In genomic region chr7:22811746-22812280, GRCh38 we compare ENCODE assay signal across 24 cellular contexts. TPM values are rescaled to one million over a fixed set of nuclear protein-coding genes. Genes with fewer than 3 reads are reported as not detected.
DNase-seq lines count a peak whose midpoint lies in the region; ATAC-seq, FAIRE-seq and TF ChIP-seq lines count a peak whose summit lies in the region.
"Had no signal": no experiment of that assay in that cellular context is flagged by ENCODE, and none has a peak within 500 bp of the region (broad histone marks: within the 10 kb centered on the region; RNA-seq: fewer than 3 reads in every experiment).

No MANE protein-coding gene starts in this region.

- H3K18ac ChIP-seq in H9 (ENCODE audit: insufficient read length, low read depth, low read length) (no peak overlapping the region), IMR-90 (ENCODE audit: low read depth, low read length) (peak overlapping the region; percentile 23; the same call in 1 of the 2 replicates), H1 (ENCODE audit: extremely low read depth, low read length) (no peak overlapping the region), mesendoderm (ENCODE audit: low read length) (no peak overlapping the region)

- CTCF ChIA-PET in IMR-90 (lab: Yijun Ruan, JAX) (no interaction called here), H1 (lab: Charles Lee; ENCODE audit: partially characterized antibody) (interaction anchor here (0.8 to 1.8 kb wide), 7 partner anchors 9 to 252 kb away, joined by 3 to 8 read pairs (median 4); no protein-coding TSS in a partner anchor)

- H3K56ac ChIP-seq in H9 (ENCODE audit: insufficient read length, low read depth, low read length), result no peak overlapping the region
- no peak overlapping the region for H3K56ac ChIP-seq in IMR-90 (ENCODE audit: extremely low read depth, insufficient read depth, low read length)
- H3K56ac ChIP-seq in H1 (replicated peaks; ENCODE audit: insufficient read length, low read depth, low read length), result no peak overlapping the region
- peak overlapping the region; percentile 52 for H3K56ac ChIP-seq in mesendoderm (ENCODE audit: low read length)

- dilution Hi-C loops in IMR-90 (cut with HindIII; ENCODE audit: low sequenced_read_pairs, unreplicated experiment), result no loop called here

- H4K5ac ChIP-seq in H9 (ENCODE audit: insufficient read length, low read depth, low read length) (no peak overlapping the region), IMR-90 (ENCODE audit: low read depth, low read length) (no peak overlapping the region), H1 (ENCODE audit: insufficient read length, low read depth, low read length) (no peak overlapping the region), mesendoderm (ENCODE audit: low read length) (no peak overlapping the region)

- H3K4me1 ChIP-seq in H9 (ENCODE audit: insufficient read depth, low read length) (peaks cover 31% of the 10 kb centered on the region; the same call in 1 of the 2 replicates), IMR-90 (ENCODE audit: control insufficient read depth, insufficient read depth, low read length) (peaks cover 3% of the 10 kb centered on the region; the same call in 1 of the 2 replicates), H1 (replicated peaks in 1 of 4; ENCODE audit: control insufficient read depth in 3 of 4, insufficient read depth in 4 of 4, low read length in 3 of 4) (peaks cover 0 to 24% (median 14%) of the 10 kb centered on the region in 4 experiments), mesendoderm (ENCODE audit: control insufficient read depth, low read depth, low read length) (peaks cover 12% of the 10 kb centered on the region)
- H3K4me1 ChIP-seq: ascending aorta, testis had no signal

- peak overlapping the region; percentile 91 to 94 (median 92) for H3K27ac Mint-ChIP-seq in H9
- H3K27ac Mint-ChIP-seq: activated CD4-positive, alpha-beta memory T cell treated with anti-CD3 and anti-CD28 coated beads for 36 hours had no signal

- TF ChIP-seq CTCF in H9 (conservative IDR thresholded peaks at IDR 0.05) (no peak), IMR-90 (conservative IDR thresholded peaks at IDR 0.05; ENCODE audit: low read depth, low read length) (no peak), H1 (IDR thresholded peaks at IDR 0.05; ENCODE audit: control extremely low read depth in 1 of 3, insufficient read depth in 1 of 3, low read depth in 1 of 3, low read length in 3 of 3) (no peak)

- H2BK12ac ChIP-seq in H9 (ENCODE audit: insufficient read length, low read depth, low read length) (no peak overlapping the region), H1 (ENCODE audit: low read depth, low read length) (no peak overlapping the region)

- H3K4me2 ChIP-seq in H9 (ENCODE audit: insufficient read depth, insufficient read length, low read length) (no peak overlapping the region), IMR-90 (ENCODE audit: low read depth, low read length) (no peak overlapping the region), H1 (ENCODE audit: insufficient read depth in 1 of 2, low read depth in 2 of 2, low read length in 2 of 2) (no peak overlapping the region), mesendoderm (ENCODE audit: low read length) (no peak overlapping the region)

- H3K27me3 ChIP-seq in H9 (ENCODE audit: insufficient read depth, low read length) (no peaks in the 10 kb centered on the region), IMR-90 (ENCODE audit: control insufficient read depth, insufficient read depth, low read length) (no peaks in the 10 kb centered on the region), H1 (replicated peaks in 1 of 4; ENCODE audit: control insufficient read depth in 3 of 4, extremely low read depth in 1 of 4, insufficient read depth in 3 of 4, low read length in 3 of 4) (no peaks in the 10 kb centered on the region), mesendoderm (ENCODE audit: insufficient read depth, low read length, poor library complexity) (no peaks in the 10 kb centered on the region)
- H3K27me3 ChIP-seq: ascending aorta, testis had no signal

- H3K14ac ChIP-seq in H9 (ENCODE audit: insufficient read depth, low read length), result no peak overlapping the region
- H3K14ac ChIP-seq in IMR-90 (replicated peaks; ENCODE audit: low read depth, low read length), result no peak overlapping the region
- no peak overlapping the region for H3K14ac ChIP-seq in H1 (ENCODE audit: insufficient read length)

- no peaks in the 10 kb centered on the region for H3K9me3 Mint-ChIP-seq in H9
- H3K9me3 Mint-ChIP-seq: activated CD4-positive, alpha-beta memory T cell treated with anti-CD3 and anti-CD28 coated beads for 36 hours; activated T-helper 17 cell treated with anti-CD3 and anti-CD28 coated beads, Interleukin-2, amount 50 U/mL, for 72 hours; CD4-positive, CD25-positive, alpha-beta regulatory T cell had no signal

- H3K23ac ChIP-seq in H9 (ENCODE audit: insufficient read length, low read depth, low read length), result no peak overlapping the region
- no peak overlapping the region for H3K23ac ChIP-seq in IMR-90 (ENCODE audit: low read depth, low read length)
- H3K23ac ChIP-seq in H1 (ENCODE audit: insufficient read length), result no peak overlapping the region
- H3K23ac ChIP-seq in mesendoderm (ENCODE audit: low read length), result no peak overlapping the region

- no peaks in the 10 kb centered on the region for H3K27me3 Mint-ChIP-seq in H9 (ENCODE audit: low read depth)
- H3K27me3 Mint-ChIP-seq: activated CD4-positive, alpha-beta memory T cell treated with anti-CD3 and anti-CD28 coated beads for 36 hours; activated T-helper 17 cell treated with anti-CD3 and anti-CD28 coated beads, Interleukin-2, amount 50 U/mL, for 72 hours; CD4-positive, CD25-positive, alpha-beta regulatory T cell had no signal

- H2BK15ac ChIP-seq in H9 (ENCODE audit: low read depth, low read length) (no peak overlapping the region), IMR-90 (ENCODE audit: low read depth, low read length) (no peak overlapping the region; the same call in 2 of the 3 replicates), H1 (ENCODE audit: low read length) (no peak overlapping the region), mesendoderm (replicated peaks; ENCODE audit: low read depth) (no peak overlapping the region)

- TF ChIP-seq RAD21 in IMR-90 (IDR thresholded peaks at IDR 0.05; ENCODE audit: low read length), result no peak
- TF ChIP-seq RAD21 in H1 (IDR thresholded peaks at IDR 0.05 in 1 of 2, conservative IDR thresholded peaks at IDR 0.05 in 1 of 2; ENCODE audit: low read depth in 2 of 2, low read length in 2 of 2), result no peak

- H2AK5ac ChIP-seq in H9 (ENCODE audit: insufficient read length, low read length), result no peak overlapping the region
- H2AK5ac ChIP-seq in IMR-90 (ENCODE audit: low read depth, low read length), result no peak overlapping the region
- no peak overlapping the region for H2AK5ac ChIP-seq in H1 (ENCODE audit: low read depth, low read length)
- H2AK5ac ChIP-seq in mesendoderm (ENCODE audit: low read length), result no peak overlapping the region

- no CpG with 5 or more reads among the region's 4 CpGs for WGBS in H9 (ENCODE audit: extremely low coverage, insufficient read length, low lambda C conversion rate)
- WGBS in IMR-90 (ENCODE audit: extremely low coverage in 2 of 2, insufficient read length in 1 of 2), 2 experiments, result 80% methylated on average over 1 of the region's 4 CpGs; no CpG with 5 or more reads in 1 of the 2 experiments
- WGBS in H1 (ENCODE audit: extremely low coverage in 1 of 2, insufficient coverage in 1 of 2, insufficient read length in 1 of 2, insufficient replicate concordance in 2 of 2, low coverage in 1 of 2, low lambda C conversion rate in 2 of 2, missing lambda C conversion rate in 1 of 2), 2 experiments, result 65% methylated on average over 4 of the region's 4 CpGs; no CpG with 5 or more reads in 1 of the 2 experiments
- no CpG with 5 or more reads among the region's 4 CpGs for WGBS in mesendoderm (ENCODE audit: extremely low coverage, insufficient coverage, low lambda C conversion rate)

- H3K27ac ChIP-seq in H9 (ENCODE audit: insufficient read length, low read depth, low read length), result peak overlapping the region; percentile 88
- H3K27ac ChIP-seq in IMR-90 (ENCODE audit: insufficient read depth, low read length), result no peak overlapping the region
- H3K27ac ChIP-seq in H1 (ENCODE audit: low read depth, low read length), result 0 out of 2 replicates have a peak overlapping the region, but pooled peaks have one; percentile 26
- peak overlapping the region; percentile 89 for H3K27ac ChIP-seq in mesendoderm (ENCODE audit: low read depth, low read length)
- H3K27ac ChIP-seq: ascending aorta, testis had no signal

- H3K9ac ChIP-seq in H9 (ENCODE audit: extremely low read depth, insufficient read length, low read length) (no peak overlapping the region), IMR-90 (ENCODE audit: low read depth, low read length) (no peak overlapping the region), H1 (replicated peaks in 1 of 4; ENCODE audit: extremely low read depth in 1 of 4, low read depth in 3 of 4, low read length in 3 of 4) (no peak overlapping the region), mesendoderm (ENCODE audit: low read length) (no peak overlapping the region)

- H3K79me2 ChIP-seq in H9 (ENCODE audit: insufficient read depth, low read length) (0 out of 2 replicates have a peak, but pooled peaks cover 2% of the 10 kb centered on the region), H1 (ENCODE audit: control insufficient read depth in 1 of 2, insufficient read depth in 2 of 2, low read length in 2 of 2) (peaks cover 5 to 14% of the 10 kb centered on the region in 2 experiments; a peak in 3 of 4 replicates), mesendoderm (ENCODE audit: control insufficient read depth, insufficient read depth, low read length) (peaks cover 7% of the 10 kb centered on the region)

- intact Hi-C loops in IMR-90 (cut with micrococcal nuclease) (no loop called here), left colon (cut with DNase I, micrococcal nuclease) (no loop called here)

- H3K36me3 Mint-ChIP-seq in H9 (ENCODE audit: insufficient read depth in 1 of 3, low read depth in 3 of 3), result peaks cover 27 to 42% (median 35%) of the 10 kb centered on the region in 3 experiments

- H3K4ac ChIP-seq in H9 (ENCODE audit: low read depth, low read length) (no peak overlapping the region), IMR-90 (ENCODE audit: low read depth, low read length) (no peak overlapping the region), H1 (replicated peaks; ENCODE audit: insufficient read length, low read depth, low read length) (no peak overlapping the region), mesendoderm (ENCODE audit: low read depth, low read length) (no peak overlapping the region)

- TF ChIP-seq POLR2A in IMR-90 (IDR thresholded peaks at IDR 0.05; ENCODE audit: low read depth, low read length), result no peak
- no peak for TF ChIP-seq POLR2A in H1 (IDR thresholded peaks at IDR 0.05; ENCODE audit: control extremely low read depth in 1 of 2, low read depth in 2 of 2, low read length in 2 of 2)

- no peaks in the 10 kb centered on the region for H3K23me2 ChIP-seq in H9 (ENCODE audit: insufficient read length, low read depth, low read length, poor library complexity, severe bottlenecking)
- no peaks in the 10 kb centered on the region for H3K23me2 ChIP-seq in H1 (ENCODE audit: low read depth, low read length)

- no peak for ATAC-seq in IMR-90 (ENCODE audit: low read depth)
- no peak for ATAC-seq in left colon
- no peak for ATAC-seq in HG03520 (IDR thresholded peaks at IDR 0.05; ENCODE audit: unreplicated experiment)
- no peak for ATAC-seq in GM19351 (IDR thresholded peaks at IDR 0.05; ENCODE audit: unreplicated experiment)
- ATAC-seq: activated T-helper 17 cell treated with anti-CD3 and anti-CD28 coated beads, Interleukin-2, amount 50 U/mL, for 72 hours had no signal

- H2AFZ ChIP-seq in H9 (ENCODE audit: low read length) (no peak overlapping the region), IMR-90 (replicated peaks; ENCODE audit: low read length, poor library complexity) (no peak overlapping the region), H1 (ENCODE audit: low read length) (no peak overlapping the region)

- no peak overlapping the region for H4K91ac ChIP-seq in H9 (ENCODE audit: insufficient read length, low read depth, low read length)
- H4K91ac ChIP-seq in IMR-90 (ENCODE audit: insufficient read depth, low read depth, low read length), result no peak overlapping the region
- no peak overlapping the region for H4K91ac ChIP-seq in H1 (replicated peaks; ENCODE audit: insufficient read length, low read length)

- H3K9me3 ChIP-seq in H9 (ENCODE audit: control insufficient read depth, low read depth, low read length), result no peaks in the 10 kb centered on the region
- H3K9me3 ChIP-seq in IMR-90 (ENCODE audit: control insufficient read depth, insufficient read depth, low read length), result no peaks in the 10 kb centered on the region
- H3K9me3 ChIP-seq in H1 (ENCODE audit: insufficient read depth in 2 of 2, low read depth in 1 of 2, low read length in 1 of 2), result no peaks in the 10 kb centered on the region
- H3K9me3 ChIP-seq: ascending aorta, testis had no signal

- no peaks in the 10 kb centered on the region for H3K79me1 ChIP-seq in H9 (ENCODE audit: insufficient read depth, low read depth, low read length, poor library complexity, severe bottlenecking)
- H3K79me1 ChIP-seq in IMR-90 (ENCODE audit: low read depth in 1 of 2, low read length in 2 of 2), result peaks cover 13 to 26% of the 10 kb centered on the region in 2 experiments
- H3K79me1 ChIP-seq in H1 (ENCODE audit: low read depth, low read length), result peaks cover 2% of the 10 kb centered on the region
- H3K79me1 ChIP-seq in mesendoderm (ENCODE audit: low read length), result peaks cover 1% of the 10 kb centered on the region

- H3K36me3 ChIP-seq in IMR-90 (ENCODE audit: control insufficient read depth, insufficient read depth, low read length), result peaks cover 13% of the 10 kb centered on the region
- H3K36me3 ChIP-seq in H1 (ENCODE audit: control insufficient read depth in 2 of 4, insufficient read depth in 4 of 4, low read length in 3 of 4), result peaks cover 5 to 48% (median 18%) of the 10 kb centered on the region in 4 experiments
- no peaks in the 10 kb centered on the region for H3K36me3 ChIP-seq in mesendoderm (ENCODE audit: control insufficient read depth, insufficient read depth, low read length)

- H2BK120ac ChIP-seq in H9 (ENCODE audit: low read depth, low read length, poor library complexity, severe bottlenecking), result no peak overlapping the region
- no peak overlapping the region for H2BK120ac ChIP-seq in IMR-90 (ENCODE audit: low read depth, low read length)
- no peak overlapping the region for H2BK120ac ChIP-seq in H1 (replicated peaks; ENCODE audit: low read depth, low read length)
- H2BK120ac ChIP-seq in mesendoderm (ENCODE audit: low read depth, low read length), result no peak overlapping the region

- no peak overlapping the region for H4K8ac ChIP-seq in H9 (replicated peaks; ENCODE audit: insufficient read length, low read depth, low read length)
- no peak overlapping the region for H4K8ac ChIP-seq in IMR-90 (ENCODE audit: low read depth in 2 of 2, low read length in 2 of 2)
- H4K8ac ChIP-seq in H1 (ENCODE audit: extremely low read depth, insufficient read depth, low read length), result no peak overlapping the region
- H4K8ac ChIP-seq in mesendoderm (ENCODE audit: low read depth, low read length), result no peak overlapping the region

- no peaks in the 10 kb centered on the region for H4K20me1 ChIP-seq in H9 (ENCODE audit: control insufficient read depth, insufficient read depth, insufficient read length)
- peaks cover 8% of the 10 kb centered on the region; the same call in 1 of the 2 replicates for H4K20me1 ChIP-seq in IMR-90 (ENCODE audit: insufficient read depth, low read length)
- H4K20me1 ChIP-seq in H1 (replicated peaks in 1 of 2; ENCODE audit: control insufficient read depth in 1 of 2, insufficient read depth in 2 of 2, low read length in 2 of 2), result no peaks in the 10 kb centered on the region

- no TSS peak for BruUV-seq in IMR-90 (replicated peaks; lab: Mats Ljungman, UMichigan)

- no peak overlapping the region for H2BK5ac ChIP-seq in H9 (ENCODE audit: insufficient read length, low read length)
- H2BK5ac ChIP-seq in IMR-90 (ENCODE audit: low read depth, low read length, poor library complexity, severe bottlenecking), result peak overlapping the region; percentile 59
- no peak overlapping the region for H2BK5ac ChIP-seq in H1 (ENCODE audit: low read depth, low read length)
- peak overlapping the region; percentile 14 for H2BK5ac ChIP-seq in mesendoderm (ENCODE audit: low read length)

- in situ Hi-C loops in IMR-90 (cut with MboI; ENCODE audit: low sequenced_read_pairs), result no loop called here

- peaks cover 55 to 64% of the 10 kb centered on the region in 2 experiments for H3K4me1 Mint-ChIP-seq in H9

- H3K9me1 ChIP-seq in IMR-90 (ENCODE audit: insufficient read depth, low read length), result 0 out of 2 replicates have a peak, but pooled peaks cover 3% of the 10 kb centered on the region

- H2BK20ac ChIP-seq in H9 (ENCODE audit: low read depth, low read length, poor library complexity, severe bottlenecking) (no peak overlapping the region), IMR-90 (ENCODE audit: low read depth, low read length) (no peak overlapping the region), H1 (ENCODE audit: low read length) (no peak overlapping the region)

- FAIRE-seq in H1 (lab: Jason Lieb, UNC), result no peak
- FAIRE-seq: D721Med, urothelium cell line had no signal

- H3K4me3 Mint-ChIP-seq in H9, result no peak overlapping the region; a peak in 1 of 5 replicates
- H3K4me3 Mint-ChIP-seq: activated CD4-positive, alpha-beta memory T cell treated with anti-CD3 and anti-CD28 coated beads for 36 hours; activated T-helper 17 cell treated with anti-CD3 and anti-CD28 coated beads, Interleukin-2, amount 50 U/mL, for 72 hours; CD4-positive, CD25-positive, alpha-beta regulatory T cell had no signal

- no peak overlapping the region for H2AK9ac ChIP-seq in IMR-90 (replicated peaks; ENCODE audit: low read depth, low read length, poor library complexity)

- TF ChIP-seq EP300 in H1 (IDR thresholded peaks at IDR 0.05; ENCODE audit: borderline replicate concordance in 1 of 2, low read depth in 2 of 2, low read length in 2 of 2), result no peak

- H3K4me3 ChIP-seq in IMR-90 (ENCODE audit: insufficient read depth, low read depth, low read length) (no peak overlapping the region), H1 (ENCODE audit: extremely low read depth in 1 of 4, insufficient read depth in 2 of 4, low read depth in 3 of 4, low read length in 4 of 4) (no peak overlapping the region), mesendoderm (ENCODE audit: low read length) (no peak overlapping the region)
- H3K4me3 ChIP-seq: ascending aorta, testis had no signal

- POLR2A ChIA-PET in IMR-90 (lab: Charles Lee; ENCODE audit: unreplicated experiment) (interaction anchor here (0.6 kb wide), 1 partner anchor 217 kb away, joined by 4 read pairs; no protein-coding TSS in a partner anchor), H1 (lab: Charles Lee; ENCODE audit: partially characterized antibody) (interaction anchor here (0.8 to 5.2 kb wide), 7 partner anchors 9 to 294 kb away, joined by 3 to 42 read pairs (median 4); partner anchors contain the start of genes KLHL7 and TOMM7)

- DNase-seq in H9 (no peak), IMR-90 (peak; percentile 40), H1 (ENCODE audit: low read depth in 1 of 2, low spot score in 2 of 2) (no peak), mesendoderm (peak; percentile 74), left colon (no peak)
- DNase-seq: activated CD4-positive, alpha-beta memory T cell treated with anti-CD3 and anti-CD28 coated beads for 36 hours; activated CD4-positive, CD25-positive, alpha-beta regulatory T cell treated with anti-CD3 and anti-CD28 coated beads, Interleukin-2, amount 50 U/mL, for 72 hours; activated CD8-positive, alpha-beta memory T cell treated with anti-CD3 and anti-CD28 coated beads, Interleukin-2, amount 50 U/mL, for 4 hours; activated naive CD4-positive, alpha-beta T cell treated with anti-CD3 and anti-CD28 coated beads, Interleukin-2, amount 50 U/mL, for 16 hours; CD4-positive, CD25-positive, alpha-beta regulatory T cell; central memory CD4-positive, alpha-beta T cell; dermis blood vessel endothelial cell; head of caudate nucleus; NCI-H1105; NCI-H2029; NCI-H2227 treated with DMSO at 0.1 percent for 48 hours; stimulated activated naive CD4-positive, alpha-beta T cell; testis had no signal

- H3T11ph ChIP-seq in H9 (ENCODE audit: low read length), result no peak overlapping the region

RNA-seq across cellular contexts. Expression of gene TOMM7, which starts 10.8 kb away (rescaled TPM):
- total RNA-seq in H9 (2021) (368 and 400 TPM in 2 replicates), IMR-90 (2012; rRNA removed) (67.2 and 125 TPM in 2 replicates), left colon (100 to 1,000 TPM; 207 to 251 TPM)
- polyA plus RNA-seq in IMR-90 (2012; rRNA removed) (318 and 727 TPM in 2 replicates), H1 (2011; rRNA removed) (277 and 508 TPM in 2 replicates)
- 103 and 199 TPM in 2 replicates for polyA plus RNA-seq in IMR-90 (2012; cell fraction: cytosol; rRNA removed)
- polyA plus RNA-seq in IMR-90 (2012; cell fraction: nucleus; rRNA removed; ENCODE audit: low replicate concordance), result 17.0 and 112 TPM in 2 replicates
- total RNA-seq in H1 (2021; fragmentation: NEBNext Ultra II Directional; extraction: Animal tissue kit (Norgen Biotek cat#: 25700)), result 389 and 406 TPM in 2 replicates
- polyA plus RNA-seq in H1 (2011; cell fraction: cytosol; rRNA removed), result 339 TPM
- 107 TPM for polyA plus RNA-seq in H1 (2011; cell fraction: nucleus; rRNA removed)
- polyA plus RNA-seq in H1 (2012, experiment 1 of 2), result 385 to 924 TPM (median 902 TPM) in 4 replicates
- 199 TPM for polyA plus RNA-seq in H1 (2012, experiment 2 of 2)
- polyA plus RNA-seq in H1 (2013, experiment 1 of 2), result 691 TPM
- 740 TPM for polyA plus RNA-seq in H1 (2013, experiment 2 of 2)
- polyA minus RNA-seq in H1 (2011; rRNA and poly(A)+ RNA removed), result 61.9 and 62.2 TPM in 2 replicates
- polyA minus RNA-seq in H1 (2011; cell fraction: cytosol; rRNA and poly(A)+ RNA removed), result 93.4 TPM
- 146 TPM for polyA minus RNA-seq in H1 (2011; cell fraction: nucleus; rRNA and poly(A)+ RNA removed)
- 769 TPM for polyA plus RNA-seq in mesendoderm (2013, experiment 1 of 2)
- polyA plus RNA-seq in mesendoderm (2013, experiment 2 of 2), result 773 TPM

Comparison
In these comparisons a context has a peak if more than half of its experiments do, and no peak if none do; other contexts are left out.
1. DNase-seq: peak in IMR-90 (single experiment) and mesendoderm (single experiment); none in H9 (single experiment), H1 (0 of 2) and left colon (0 of 2).
2. H2BK5ac ChIP-seq: peak in IMR-90 (single experiment) and mesendoderm (single experiment); none in H9 (single experiment) and H1 (single experiment).